Comparison of ENCODE assay signal across 12 cellular contexts in the genomic region with DNA sequence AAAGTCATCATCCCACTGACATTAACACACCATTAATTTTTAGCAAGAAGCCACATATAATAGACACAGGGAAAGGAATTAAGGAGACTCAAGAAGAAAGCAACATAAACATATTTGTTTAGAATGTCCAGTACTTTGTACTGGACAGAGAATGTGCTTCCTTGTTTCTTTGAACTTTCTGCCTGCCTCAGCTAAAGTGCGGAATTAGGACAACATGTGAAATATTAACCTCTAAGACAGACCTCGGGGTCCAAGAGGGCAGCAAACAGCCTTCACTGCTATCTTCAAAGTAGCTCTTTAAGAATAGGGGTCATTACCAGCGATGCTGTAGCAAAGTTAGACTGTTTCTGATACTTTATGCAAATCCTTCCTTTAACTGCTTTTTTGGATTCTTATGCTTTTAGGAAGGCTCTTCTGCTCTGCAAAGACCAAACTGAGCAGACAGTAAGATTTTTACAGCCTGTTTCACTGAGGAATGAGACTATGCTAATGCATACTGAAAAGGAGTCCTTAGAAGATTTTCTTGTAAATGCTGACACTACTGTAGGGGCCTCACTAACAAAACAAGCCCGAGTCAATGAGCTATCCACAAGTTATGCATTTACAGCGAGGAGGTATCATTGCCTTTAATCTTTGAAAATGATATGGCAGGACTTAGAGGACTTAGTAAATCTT. TPM values are rescaled to one million over a fixed set of nuclear protein-coding genes. Genes with fewer than 3 reads are reported as not detected.
A peak's percentile ranks its signal among the peaks of the same experiment; 100 is the strongest.
DNase-seq lines count a peak whose midpoint lies in the region; ATAC-seq, FAIRE-seq and TF ChIP-seq lines count a peak whose summit lies in the region.
"Had no signal": no experiment of that assay in that cellular context is flagged by ENCODE, and none has a peak within 500 bp of the region (broad histone marks: within the 10 kb centered on the region; RNA-seq: fewer than 3 reads in every experiment).

No MANE protein-coding gene starts in this region.

- H3K36me3 Mint-ChIP-seq in chondrocyte (ENCODE audit: low read depth), result peaks cover 7% of the 10 kb centered on the region
- H3K36me3 Mint-ChIP-seq in T-cell, result no peaks in the 10 kb centered on the region
- H3K36me3 Mint-ChIP-seq: activated naive CD4-positive, alpha-beta T cell treated with anti-CD3 and anti-CD28 coated beads, Interleukin-2, amount 50 U/mL, for 24 hours had no signal

- H3K9me3 Mint-ChIP-seq in chondrocyte (ENCODE audit: low read depth) (no peaks in the 10 kb centered on the region), T-cell (no peaks in the 10 kb centered on the region)
- H3K9me3 Mint-ChIP-seq: activated naive CD4-positive, alpha-beta T cell treated with anti-CD3 and anti-CD28 coated beads, Interleukin-2, amount 50 U/mL, for 24 hours had no signal

- FAIRE-seq in small intestine (lab: Jason Lieb, UNC), result no peak

- H3K4me3 Mint-ChIP-seq in chondrocyte (ENCODE audit: unreplicated experiment), result no peak overlapping the region
- no peak overlapping the region for H3K4me3 Mint-ChIP-seq in T-cell
- H3K4me3 Mint-ChIP-seq: activated naive CD4-positive, alpha-beta T cell treated with anti-CD3 and anti-CD28 coated beads, Interleukin-2, amount 50 U/mL, for 24 hours had no signal

- H3K27me3 Mint-ChIP-seq in chondrocyte (ENCODE audit: low read depth) (no peaks in the 10 kb centered on the region), T-cell (peaks cover 1 to 2% of the 10 kb centered on the region in 2 donors)

- no peak overlapping the region for H3K4me3 ChIP-seq in small intestine (ENCODE audit: low read depth in 1 of 2, low read length in 2 of 2)

- ATAC-seq in T-cell (replicated peaks in 1 of 4) (no peak), HG02981 (IDR thresholded peaks at IDR 0.05; ENCODE audit: unreplicated experiment) (no peak)

- POLR2A ChIA-PET in T-cell (lab: Charles Lee), result interaction anchor here in 1 of 2 donors (0.7 kb wide), 1 partner anchor 443 kb away, joined by 3 read pairs; no protein-coding TSS in a partner anchor

- peaks cover 0 to 3% of the 10 kb centered on the region in 2 donors for H3K4me1 ChIP-seq in small intestine (ENCODE audit: control insufficient read depth in 2 of 2, insufficient read depth in 1 of 2, low read depth in 1 of 2, low read length in 1 of 2)

- H3K27ac Mint-ChIP-seq in chondrocyte (ENCODE audit: unreplicated experiment), result peak overlapping the region; percentile 98
- H3K27ac Mint-ChIP-seq in T-cell, result no peak overlapping the region
- H3K27ac Mint-ChIP-seq: activated naive CD4-positive, alpha-beta T cell treated with anti-CD3 and anti-CD28 coated beads, Interleukin-2, amount 50 U/mL, for 24 hours had no signal

- CTCF ChIA-PET in T-cell (lab: Charles Lee), result no interaction called here

- 15 to 34% (median 30%) methylated on average over 5 of the region's 5 CpGs for WGBS in small intestine, 3 donors

- H3K27ac ChIP-seq in small intestine (ENCODE audit: low read depth in 1 of 2, low read length in 1 of 2), result peak overlapping the region in 1 of 2 donors; percentile 73

- H3K4me1 Mint-ChIP-seq in chondrocyte (ENCODE audit: low read depth) (peaks cover 66% of the 10 kb centered on the region), T-cell (peaks cover 4 to 6% (median 6%) of the 10 kb centered on the region in 3 donors)

- TF ChIP-seq CTCF in chondrocyte (IDR thresholded peaks at IDR 0.05), result no peak

- H3K36me3 ChIP-seq in small intestine (ENCODE audit: control insufficient read depth in 2 of 2, insufficient read depth in 2 of 2, low read length in 2 of 2), result no peaks in the 10 kb centered on the region

- H3K27me3 ChIP-seq in small intestine (ENCODE audit: control insufficient read depth in 2 of 2, insufficient read depth in 2 of 2, low read length in 2 of 2), result no peaks in the 10 kb centered on the region

- no peaks in the 10 kb centered on the region for H3K9me3 ChIP-seq in small intestine (ENCODE audit: control insufficient read depth, low read depth)

- DNase-seq in EL (peak; percentile 50), chondrocyte (ENCODE audit: low spot score) (no peak), medulla oblongata (ENCODE audit: extremely low spot score) (peak; percentile 27), small intestine (peak; percentile 26), T-cell (no peak), NCI-H82 treated with DMSO at 0.1 percent for 48 hours (lab: John Stamatoyannopoulos, UW; ENCODE audit: unreplicated experiment) (no peak), superior temporal gyrus (ENCODE audit: extremely low spot score) (no peak)
- DNase-seq: C1 segment of cervical spinal cord, NCI-H69 had no signal

RNA-seq across cellular contexts. Expression of gene DAB2, which starts 23.9 kb away (rescaled TPM):
- total RNA-seq in chondrocyte (82.7 to 108 TPM (median 84.4 TPM) in 3 replicates), T-cell (1 to 10 TPM in 1 of 5 donors, under 1 TPM in 4; 0.47 to 1.1 (median 0.78) TPM)
- polyA plus RNA-seq in small intestine, result 10 to 100 TPM in 1 of 3 donors, 1 to 10 TPM in 2; 1.1 to 11.6 (median 8.1) TPM

RNA-seq across cellular contexts. Expression of gene C9, which starts 36.6 kb away (rescaled TPM):
- total RNA-seq in chondrocyte (not detected in 3 replicates), T-cell (under 1 TPM in 3 of 5 donors, not detected in 2; 0.41 to 0.59 (median 0.44) TPM)
- not detected for polyA plus RNA-seq in small intestine
- total RNA-seq: pulmonary artery endothelial cell had no signal

Comparison
In these comparisons a context has a peak if more than half of its experiments do, and no peak if none do; other contexts are left out.
1. DNase-seq: peak in EL (single experiment), medulla oblongata (single experiment) and small intestine (single experiment); none in chondrocyte (single experiment), T-cell (0 of 34), NCI-H82 treated with DMSO at 0.1 percent for 48 hours (single experiment) and superior temporal gyrus (single experiment).
2. RNA of gene DAB2, which starts 23.9 kb away (total RNA-seq): 82.7 to 108 TPM in chondrocyte; 0.47 to 1.1 TPM in T-cell; every median in the first group is over 10 times any median in the second.